11 cellular contexts compared by ENCODE assay signal in genomic region chr12:93790472-93791152, GRCh38.
DNase-seq lines count a peak whose midpoint lies in the region; ATAC-seq and TF ChIP-seq lines count a peak whose summit lies in the region.
"Had no signal": no experiment of that assay in that cellular context is flagged by ENCODE, and none has a peak within 500 bp of the region (broad histone marks: within the 10 kb centered on the region; RNA-seq: fewer than 3 reads in every experiment).

No MANE protein-coding gene starts in this region.

- H3K36me3 Mint-ChIP-seq in activated CD4-positive, alpha-beta T cell treated with anti-CD3 and anti-CD28 coated beads, Interleukin-2, amount 10 ng/mL, durations not matched to agents 24 days and 14 days (ENCODE audit: low read depth) = peaks cover 6% of the 10 kb centered on the region

- H3K27ac Mint-ChIP-seq in activated CD4-positive, alpha-beta T cell treated with anti-CD3 and anti-CD28 coated beads, Interleukin-2, amount 10 ng/mL, durations not matched to agents 24 days and 14 days = no peak overlapping the region

- no peak overlapping the region for H3K27ac ChIP-seq in left lung
- H3K27ac ChIP-seq: lower lobe of right lung had no signal

- H3K9me3 ChIP-seq in left lung = no peaks in the 10 kb centered on the region
- H3K9me3 ChIP-seq: lower lobe of right lung had no signal

- H3K27me3 ChIP-seq in left lung = no peaks in the 10 kb centered on the region

- no peaks in the 10 kb centered on the region for H3K27me3 Mint-ChIP-seq in activated CD4-positive, alpha-beta T cell treated with anti-CD3 and anti-CD28 coated beads, Interleukin-2, amount 10 ng/mL, durations not matched to agents 24 days and 14 days

- H3K4me1 ChIP-seq in left lung = peaks cover 0 to 10% of the 10 kb centered on the region in 2 donors

- TF ChIP-seq CTCF in fibroblast of the aortic adventitia (IDR thresholded peaks at IDR 0.05; ENCODE audit: insufficient read depth, low read length) = no peak
- no peak for TF ChIP-seq CTCF in left lung (IDR thresholded peaks at IDR 0.05)

- peaks cover 16% of the 10 kb centered on the region for H3K9me3 Mint-ChIP-seq in activated CD4-positive, alpha-beta T cell treated with anti-CD3 and anti-CD28 coated beads, Interleukin-2, amount 10 ng/mL, durations not matched to agents 24 days and 14 days

- H3K4me3 ChIP-seq in fibroblast of the aortic adventitia (ENCODE audit: low read depth, low read length) (no peak overlapping the region), left lung (no peak overlapping the region)
- H3K4me3 ChIP-seq: lower lobe of right lung had no signal

- ATAC-seq in HG03460 (IDR thresholded peaks at IDR 0.05; ENCODE audit: unreplicated experiment) = no peak
- no peak for ATAC-seq in left lung
- ATAC-seq: lower lobe of right lung, right cardiac atrium had no signal

- DNase-seq in AG08395 (ENCODE audit: low spot score) = peak; percentile 55
- peak; percentile 54 for DNase-seq in HK-2 (ENCODE audit: unreplicated experiment)
- DNase-seq in activated CD4-positive, alpha-beta T cell treated with anti-CD3 and anti-CD28 coated beads, Interleukin-2, amount 10 ng/mL, durations not matched to agents 24 days and 14 days = peak; percentile 64
- DNase-seq in fibroblast of the aortic adventitia (ENCODE audit: low read depth) = peak; percentile 74
- DNase-seq in KG1 (lab: John Stamatoyannopoulos, UW) = no peak
- DNase-seq in anterior cingulate cortex (lab: John Stamatoyannopoulos, UW) = no peak
- no peak for DNase-seq in left lung
- DNase-seq: lower lobe of right lung, NCI-H2227 treated with DMSO at 0.1 percent for 48 hours, right cardiac atrium had no signal

- intact Hi-C loops in activated CD4-positive, alpha-beta T cell treated with anti-CD3 and anti-CD28 coated beads, Interleukin-2, amount 10 ng/mL, durations not matched to agents 24 days and 14 days (cut with micrococcal nuclease) = no loop called here
- intact Hi-C loops in left lung (cut with DNase I) = no loop called here

- no peak overlapping the region for H3K4me3 Mint-ChIP-seq in activated CD4-positive, alpha-beta T cell treated with anti-CD3 and anti-CD28 coated beads, Interleukin-2, amount 10 ng/mL, durations not matched to agents 24 days and 14 days

- no peaks in the 10 kb centered on the region for H3K36me3 ChIP-seq in left lung
- H3K36me3 ChIP-seq: lower lobe of right lung had no signal

- H3K4me1 Mint-ChIP-seq in activated CD4-positive, alpha-beta T cell treated with anti-CD3 and anti-CD28 coated beads, Interleukin-2, amount 10 ng/mL, durations not matched to agents 24 days and 14 days = peaks cover 28% of the 10 kb centered on the region

Comparison
In these comparisons a context has a peak if more than half of its experiments do, and no peak if none do; other contexts are left out.
1. DNase-seq: peak in AG08395 (single experiment), HK-2 (single experiment), activated CD4-positive, alpha-beta T cell treated with anti-CD3 and anti-CD28 coated beads, Interleukin-2, amount 10 ng/mL, durations not matched to agents 24 days and 14 days (single experiment) and fibroblast of the aortic adventitia (single experiment); none in KG1 (single experiment), anterior cingulate cortex (0 of 58) and left lung (0 of 2).